Comparison of ENCODE assay signal across 26 cellular contexts in the genomic region with DNA sequence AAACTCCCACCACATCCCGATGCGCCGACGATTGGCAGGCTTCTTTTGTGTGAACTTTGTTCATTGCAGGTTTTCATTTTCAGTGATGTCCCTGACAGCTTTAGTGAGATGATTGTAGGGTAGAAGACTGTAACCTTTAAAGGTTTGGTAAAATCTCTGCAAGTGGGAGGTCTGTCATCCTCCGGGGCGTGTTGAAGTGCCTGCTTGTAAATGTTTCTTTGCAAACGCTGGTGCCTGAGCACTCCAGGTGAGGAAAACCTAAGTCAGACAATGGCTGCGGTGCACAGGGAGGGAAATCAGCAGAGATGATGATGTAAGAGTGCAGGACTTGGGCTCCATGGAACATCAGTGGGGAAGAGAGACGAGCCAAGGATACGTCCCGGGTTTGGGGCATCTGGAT.
"Had no signal": no experiment of that assay in that cellular context is flagged by ENCODE, and none has a peak within 500 bp of the region (broad histone marks: within the 10 kb centered on the region; RNA-seq: fewer than 3 reads in every experiment).

No MANE protein-coding gene starts in this region.

- H3K27me3 Mint-ChIP-seq: activated CD8-positive, alpha-beta memory T cell treated with anti-CD3 and anti-CD28 coated beads, Interleukin-2, amount 10 ng/mL, durations not matched to agents 7 days and 5 days had no signal

- H3K4me3 Mint-ChIP-seq: activated CD8-positive, alpha-beta memory T cell treated with anti-CD3 and anti-CD28 coated beads, Interleukin-2, amount 10 ng/mL, durations not matched to agents 7 days and 5 days; activated naive CD8-positive, alpha-beta T cell treated with anti-CD3 and anti-CD28 coated beads, Interleukin-2, amount 50 U/mL, for 24 hours; activated T-cell treated with anti-CD3 and anti-CD28 coated beads, Interleukin-2, amount 50 U/mL, for 24 hours; activated T-helper 1 cell treated with anti-CD3 and anti-CD28 coated beads, Interleukin-12 subunit alpha, Interleukin-12 subunit beta, Interleukin-2, Interleukin-4 antibody, amounts not matched to agents 30 ng/mL and 10 ng/mL and 1 ng/mL, durations not matched to agents 14 hours and 24 hours and 36 hours; central memory CD8-positive, alpha-beta T cell; T-helper 17 cell; WTC11 had no signal

- H3K4me1 Mint-ChIP-seq: activated CD8-positive, alpha-beta memory T cell treated with anti-CD3 and anti-CD28 coated beads, Interleukin-2, amount 10 ng/mL, durations not matched to agents 7 days and 5 days; activated naive CD8-positive, alpha-beta T cell treated with anti-CD3 and anti-CD28 coated beads, Interleukin-2, amount 50 U/mL, for 24 hours; central memory CD8-positive, alpha-beta T cell; T-helper 17 cell had no signal

- H3K36me3 Mint-ChIP-seq: activated CD8-positive, alpha-beta memory T cell treated with anti-CD3 and anti-CD28 coated beads, Interleukin-2, amount 10 ng/mL, durations not matched to agents 7 days and 5 days; activated naive CD4-positive, alpha-beta T cell treated with anti-CD3 and anti-CD28 coated beads, Interleukin-2, amount 50 U/mL, for 72 hours; WTC11 had no signal

- FAIRE-seq: bronchial epithelial cell, RCC 7860 had no signal

- H3K27ac Mint-ChIP-seq: activated CD8-positive, alpha-beta memory T cell treated with anti-CD3 and anti-CD28 coated beads, Interleukin-2, amount 10 ng/mL, durations not matched to agents 7 days and 5 days; activated naive CD4-positive, alpha-beta T cell treated with anti-CD3 and anti-CD28 coated beads, Interleukin-2, amount 50 U/mL, for 72 hours; activated naive CD8-positive, alpha-beta T cell treated with anti-CD3 and anti-CD28 coated beads, Interleukin-2, amount 50 U/mL, for 24 hours; activated T-cell treated with anti-CD3 and anti-CD28 coated beads, Interleukin-2, amount 50 U/mL, for 24 hours; activated T-helper 1 cell treated with anti-CD3 and anti-CD28 coated beads, Interleukin-12 subunit alpha, Interleukin-12 subunit beta, Interleukin-2, Interleukin-4 antibody, amounts not matched to agents 30 ng/mL and 10 ng/mL and 1 ng/mL, durations not matched to agents 14 hours and 24 hours and 36 hours; T-helper 17 cell; WTC11 had no signal

- H3K9me3 Mint-ChIP-seq: activated naive CD4-positive, alpha-beta T cell treated with anti-CD3 and anti-CD28 coated beads, Interleukin-2, amount 50 U/mL, for 72 hours; activated naive CD8-positive, alpha-beta T cell treated with anti-CD3 and anti-CD28 coated beads, Interleukin-2, amount 50 U/mL, for 24 hours; activated T-cell treated with anti-CD3 and anti-CD28 coated beads, Interleukin-2, amount 50 U/mL, for 24 hours; activated T-helper 1 cell treated with anti-CD3 and anti-CD28 coated beads, Interleukin-12 subunit alpha, Interleukin-12 subunit beta, Interleukin-2, Interleukin-4 antibody, amounts not matched to agents 30 ng/mL and 10 ng/mL and 1 ng/mL, durations not matched to agents 14 hours and 24 hours and 36 hours; central memory CD8-positive, alpha-beta T cell had no signal

- DNase-seq: activated CD4-positive, alpha-beta T cell treated with anti-CD3 and anti-CD28 coated beads for 48 hours; activated CD4-positive, alpha-beta T cell treated with anti-CD3 and anti-CD28 coated beads, Interleukin-2, amount 50 U/mL, for 48 hours; activated CD4-positive, CD25-positive, alpha-beta regulatory T cell treated with anti-CD3 and anti-CD28 coated beads, Interleukin-2, amount 50 U/mL, for 72 hours; activated CD8-positive, alpha-beta memory T cell treated with anti-CD3 and anti-CD28 coated beads, Interleukin-2, amount 10 ng/mL, durations not matched to agents 7 days and 5 days; activated effector memory CD4-positive, alpha-beta T cell treated with Interleukin-2 at 50 U/mL for 16 hours; activated naive CD4-positive, alpha-beta T cell treated with Interleukin-2 at 50 U/mL for 16 hours; activated naive CD8-positive, alpha-beta T cell treated with anti-CD3 and anti-CD28 coated beads, Interleukin-2, amount 50 U/mL, for 24 hours; activated T-cell treated with anti-CD3 and anti-CD28 coated beads, Interleukin-2, amount 50 U/mL, for 24 hours; Kasumi-1; KBM-7; NCI-H1048; NCI-H1694; NCI-H2029; NCI-H2171; NCI-H345; NCI-H510A treated with DMSO at 0.1 percent for 48 hours; NCI-H69; SHP77; T-helper 17 cell; T-helper 9 cell had no signal
